Comparison of ENCODE assay signal across 21 cellular contexts in genomic region chr10:67926956-67927355, GRCh38. TPM values are rescaled to one million over a fixed set of nuclear protein-coding genes. Genes with fewer than 3 reads are reported as not detected.
DNase-seq lines count a peak whose midpoint lies in the region; ATAC-seq and TF ChIP-seq lines count a peak whose summit lies in the region.
"Had no signal": no experiment of that assay in that cellular context is flagged by ENCODE, and none has a peak within 500 bp of the region (broad histone marks: within the 10 kb centered on the region; RNA-seq: fewer than 3 reads in every experiment).

No MANE protein-coding gene starts in this region.

- TF ChIP-seq CTCF in CD8-positive, alpha-beta T cell (IDR thresholded peaks at IDR 0.05) = no peak
- TF ChIP-seq CTCF in choroid plexus epithelial cell (conservative IDR thresholded peaks at IDR 0.05; ENCODE audit: low read depth, low read length) = no peak
- TF ChIP-seq CTCF in gastrocnemius medialis (IDR thresholded peaks at IDR 0.05 in 4 of 5, conservative IDR thresholded peaks at IDR 0.05 in 1 of 5) = no peak

- no peak for TF ChIP-seq POLR2A in gastrocnemius medialis (IDR thresholded peaks at IDR 0.05)

- no peak overlapping the region for H3K4me3 ChIP-seq in CD8-positive, alpha-beta T cell (ENCODE audit: low read depth, low read length)
- H3K4me3 ChIP-seq in SK-N-MC (no peak overlapping the region), choroid plexus epithelial cell (ENCODE audit: low read depth, low read length) (no peak overlapping the region), gastrocnemius medialis (no peak overlapping the region)

- in situ Hi-C loops in gastrocnemius medialis (cut with MboI; ENCODE audit: low sequenced_read_pairs in 4 of 4) = no loop called here

- ATAC-seq in CD8-positive, alpha-beta T cell = no peak
- ATAC-seq in gastrocnemius medialis (no peak), HG03108 (IDR thresholded peaks at IDR 0.05; ENCODE audit: unreplicated experiment) (no peak)
- ATAC-seq: HepG2 had no signal

- H3K9me3 Mint-ChIP-seq in CD8-positive, alpha-beta T cell = no peaks in the 10 kb centered on the region

- no peaks in the 10 kb centered on the region for H3K27me3 ChIP-seq in CD8-positive, alpha-beta T cell (ENCODE audit: insufficient read depth, low read length)
- no peaks in the 10 kb centered on the region for H3K27me3 ChIP-seq in gastrocnemius medialis

- POLR2A ChIA-PET in CD8-positive, alpha-beta T cell (lab: Charles Lee) = no interaction called here

- no peak overlapping the region for H3K4me3 Mint-ChIP-seq in CD8-positive, alpha-beta T cell

- DNase-seq in AG08395 (ENCODE audit: low spot score) (peak; percentile 27), SK-N-MC (ENCODE audit: low read depth, low spot score) (no peak), choroid plexus epithelial cell (ENCODE audit: low read depth) (peak; percentile 25), gastrocnemius medialis (no peak)
- DNase-seq in CD8-positive, alpha-beta T cell = no peak
- DNase-seq in NK-92 treated with Interleukin-12 subunit alpha and Interleukin-12 subunit beta, amount 100 ng/mL, for 24 hours (lab: John Stamatoyannopoulos, UW) = no peak
- DNase-seq: AML-193, DMS79 treated with DMSO at 0.1 percent for 48 hours, MV-4-11, NCI-H1417 treated with DMSO at 0.1 percent for 48 hours, NCI-H187 treated with DMSO at 0.1 percent for 48 hours, NCI-H2227 treated with DMSO at 0.1 percent for 48 hours, NCI-H510A treated with DMSO at 0.1 percent for 48 hours, NCI-H774, OCI-M1, Right ventricle myocardium superior, SK-N-SH had no signal

- H3K4me1 Mint-ChIP-seq in CD8-positive, alpha-beta T cell (ENCODE audit: low read depth) = no peaks in the 10 kb centered on the region

- CTCF ChIA-PET in CD8-positive, alpha-beta T cell (lab: Charles Lee) = no interaction called here

- H3K36me3 Mint-ChIP-seq in CD8-positive, alpha-beta T cell = peaks cover 65% of the 10 kb centered on the region

- H3K27ac Mint-ChIP-seq in CD8-positive, alpha-beta T cell = peak overlapping the region; percentile 2

- no peak overlapping the region for H3K9ac ChIP-seq in SK-N-MC (ENCODE audit: insufficient read length)
- H3K9ac ChIP-seq: KMS-11, SK-N-SH had no signal

- peaks cover 10% of the 10 kb centered on the region for H3K36me3 ChIP-seq in CD8-positive, alpha-beta T cell (ENCODE audit: insufficient read depth, low read length)
- peaks cover 19% of the 10 kb centered on the region for H3K36me3 ChIP-seq in SK-N-MC (ENCODE audit: insufficient read depth, low read length)
- H3K36me3 ChIP-seq in gastrocnemius medialis = peaks cover 0 to 27% of the 10 kb centered on the region in 2 donors

- H3K27me3 Mint-ChIP-seq in CD8-positive, alpha-beta T cell (ENCODE audit: low read depth) = no peaks in the 10 kb centered on the region

- intact Hi-C loops in CD8-positive, alpha-beta T cell (cut with DNase I, micrococcal nuclease) = no loop called here
- intact Hi-C loops in gastrocnemius medialis (cut with DNase I; ENCODE audit: low total_unique reads) = no loop called here

- no peaks in the 10 kb centered on the region for H3K9me3 ChIP-seq in CD8-positive, alpha-beta T cell (ENCODE audit: low read length)
- no peaks in the 10 kb centered on the region for H3K9me3 ChIP-seq in SK-N-MC (ENCODE audit: low read depth, low read length)
- no peaks in the 10 kb centered on the region for H3K9me3 ChIP-seq in gastrocnemius medialis
- H3K9me3 ChIP-seq: SK-N-SH had no signal

- H3K4me1 ChIP-seq in CD8-positive, alpha-beta T cell (ENCODE audit: insufficient read depth, low read length) = no peaks in the 10 kb centered on the region
- no peaks in the 10 kb centered on the region for H3K4me1 ChIP-seq in gastrocnemius medialis

- H3K27ac ChIP-seq in CD8-positive, alpha-beta T cell (ENCODE audit: low read depth, low read length) = no peak overlapping the region
- H3K27ac ChIP-seq in SK-N-MC (peak overlapping the region; percentile 42), gastrocnemius medialis (no peak overlapping the region)
- H3K27ac ChIP-seq: C4-2B, KMS-11 had no signal

RNA-seq across cellular contexts. Expression of gene SIRT1, which starts 42.5 kb away (rescaled TPM):
- total RNA-seq in CD8-positive, alpha-beta T cell = 10 to 100 TPM; 72.6 to 74.5 TPM
- 10 to 100 TPM; 18.7 to 21.5 (median 19.9) TPM for total RNA-seq in gastrocnemius medialis

Comparison
In these comparisons a context has a peak if more than half of its experiments do, and no peak if none do; other contexts are left out.
1. DNase-seq: peak in AG08395 (single experiment) and choroid plexus epithelial cell (single experiment); none in CD8-positive, alpha-beta T cell (0 of 7), SK-N-MC (single experiment), gastrocnemius medialis (0 of 2) and NK-92 treated with Interleukin-12 subunit alpha and Interleukin-12 subunit beta, amount 100 ng/mL, for 24 hours (single experiment).